ENCODE assay signal across 37 cellular contexts in the genomic region with DNA sequence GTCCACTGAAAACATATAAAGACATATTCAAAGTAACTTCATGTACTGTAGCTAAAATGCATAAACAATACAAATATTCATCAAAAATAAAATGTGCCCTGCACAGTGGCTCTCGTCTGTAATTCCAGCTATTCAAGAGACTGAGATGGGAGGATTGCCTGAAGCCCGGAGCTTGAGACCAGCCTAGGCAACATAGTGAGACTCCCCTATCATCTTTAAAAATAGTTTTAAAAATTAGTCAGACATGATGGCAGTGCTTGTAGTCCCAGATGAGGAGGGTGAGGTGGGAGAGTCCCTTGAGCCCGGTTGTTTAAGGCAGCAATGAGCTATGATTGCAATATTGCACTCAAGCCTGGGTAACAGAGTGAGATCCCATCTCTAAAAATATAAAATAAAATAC.
"Had no signal": no experiment of that assay in that cellular context is flagged by ENCODE, and none has a peak within 500 bp of the region (broad histone marks: within the 10 kb centered on the region; RNA-seq: fewer than 3 reads in every experiment).

No MANE protein-coding gene starts in this region.

- H3K27ac Mint-ChIP-seq: activated B cell treated with CpG ODN at 0.5 μM for 24 hours; activated CD4-positive, alpha-beta memory T cell treated with anti-CD3 and anti-CD28 coated beads for 36 hours; activated CD4-positive, alpha-beta T cell treated with anti-CD3 and anti-CD28 coated beads, Interleukin-2, amount 10 ng/mL, durations not matched to agents 24 days and 14 days; activated CD8-positive, alpha-beta memory T cell treated with anti-CD3 and anti-CD28 coated beads, Interleukin-2, amount 10 ng/mL, durations not matched to agents 7 days and 5 days; activated CD8-positive, alpha-beta T cell treated with anti-CD3 and anti-CD28 coated beads for 36 hours; activated naive CD4-positive, alpha-beta T cell treated with anti-CD3 and anti-CD28 coated beads for 36 hours; activated naive CD4-positive, alpha-beta T cell treated with anti-CD3 and anti-CD28 coated beads, Interleukin-2, amount 50 U/mL, for 72 hours; activated naive CD8-positive, alpha-beta T cell treated with anti-CD3 and anti-CD28 coated beads for 36 hours; activated T-cell treated with anti-CD3 and anti-CD28 coated beads, Interleukin-2, amount 50 U/mL, for 24 hours; activated T-cell treated with anti-CD3 and anti-CD28 coated beads, Interleukin-2, amount 50 U/mL, for 72 hours; activated T-helper 1 cell treated with anti-CD3 and anti-CD28 coated beads, Interleukin-12 subunit alpha, Interleukin-12 subunit beta, Interleukin-2, Interleukin-4 antibody, amounts not matched to agents 30 ng/mL and 10 ng/mL and 1 ng/mL, durations not matched to agents 14 hours and 24 hours and 36 hours; activated T-helper 17 cell treated with anti-CD3 and anti-CD28 coated beads, Interleukin-2, amount 50 U/mL, for 72 hours; T-helper 1 cell treated with Interleukin-12 subunit alpha and Interleukin-12 subunit beta and Interleukin-4 antibody, amounts not matched to agents 30 μg/mL and 1 μg/mL, for 36 hours; T-helper 2 cell treated with Interferon-gamma antibody and Interleukin-4, amounts not matched to agents 5 μg/mL and 100 μg/mL, for 36 hours had no signal

- H3K4me1 Mint-ChIP-seq: activated B cell treated with CpG ODN at 0.5 μM for 24 hours; activated CD4-positive, alpha-beta T cell treated with anti-CD3 and anti-CD28 coated beads, Interleukin-2, amount 10 ng/mL, durations not matched to agents 24 days and 14 days; activated CD8-positive, alpha-beta memory T cell treated with anti-CD3 and anti-CD28 coated beads, Interleukin-2, amount 10 ng/mL, durations not matched to agents 7 days and 5 days; activated naive CD8-positive, alpha-beta T cell treated with anti-CD3 and anti-CD28 coated beads for 36 hours; activated T-helper 17 cell treated with anti-CD3 and anti-CD28 coated beads, Interleukin-2, amount 50 U/mL, for 72 hours had no signal

- H3K27me3 ChIP-seq: adrenal gland, body of pancreas, brain microvascular endothelial cell, breast epithelium had no signal

- H3K27ac ChIP-seq: adrenal gland, body of pancreas, brain microvascular endothelial cell, breast epithelium, VCaP had no signal

- H3K4me3 ChIP-seq: adrenal gland, body of pancreas, breast epithelium had no signal

- H3K9me3 ChIP-seq: adrenal gland, body of pancreas had no signal

- H3K4me1 ChIP-seq: adrenal gland, body of pancreas, breast epithelium had no signal

- FAIRE-seq: astrocyte, TTC549 had no signal

- ATAC-seq: activated CD8-positive, alpha-beta memory T cell treated with anti-CD3 and anti-CD28 coated beads, Interleukin-2, amount 10 ng/mL, durations not matched to agents 7 days and 5 days; activated CD8-positive, alpha-beta T cell treated with anti-CD3 and anti-CD28 coated beads for 36 hours; activated naive CD4-positive, alpha-beta T cell treated with anti-CD3 and anti-CD28 coated beads, Interleukin-2, amount 50 U/mL, for 72 hours; activated T-cell treated with anti-CD3 and anti-CD28 coated beads, Interleukin-2, amount 50 U/mL, for 72 hours; activated T-helper 17 cell treated with anti-CD3 and anti-CD28 coated beads, Interleukin-2, amount 50 U/mL, for 72 hours; body of pancreas had no signal

- H3K9me3 Mint-ChIP-seq: activated CD4-positive, alpha-beta T cell treated with anti-CD3 and anti-CD28 coated beads, Interleukin-2, amount 10 ng/mL, durations not matched to agents 24 days and 14 days; activated naive CD8-positive, alpha-beta T cell treated with anti-CD3 and anti-CD28 coated beads for 36 hours; activated T-helper 1 cell treated with anti-CD3 and anti-CD28 coated beads, Interleukin-12 subunit alpha, Interleukin-12 subunit beta, Interleukin-2, Interleukin-4 antibody, amounts not matched to agents 30 ng/mL and 10 ng/mL and 1 ng/mL, durations not matched to agents 14 hours and 24 hours and 36 hours; T-helper 1 cell treated with Interleukin-12 subunit alpha and Interleukin-12 subunit beta and Interleukin-4 antibody, amounts not matched to agents 30 μg/mL and 1 μg/mL, for 36 hours; T-helper 2 cell treated with Interferon-gamma antibody and Interleukin-4, amounts not matched to agents 5 μg/mL and 100 μg/mL, for 36 hours had no signal

- H3K27me3 Mint-ChIP-seq: activated B cell treated with CpG ODN at 0.5 μM for 24 hours; activated CD4-positive, alpha-beta memory T cell treated with anti-CD3 and anti-CD28 coated beads for 36 hours; activated CD4-positive, alpha-beta T cell treated with anti-CD3 and anti-CD28 coated beads, Interleukin-2, amount 10 ng/mL, durations not matched to agents 24 days and 14 days; activated CD8-positive, alpha-beta memory T cell treated with anti-CD3 and anti-CD28 coated beads, Interleukin-2, amount 10 ng/mL, durations not matched to agents 7 days and 5 days; activated CD8-positive, alpha-beta T cell treated with anti-CD3 and anti-CD28 coated beads for 36 hours; activated naive CD8-positive, alpha-beta T cell treated with anti-CD3 and anti-CD28 coated beads for 36 hours; activated T-cell treated with anti-CD3 and anti-CD28 coated beads, Interleukin-2, amount 50 U/mL, for 24 hours; activated T-helper 17 cell treated with anti-CD3 and anti-CD28 coated beads, Interleukin-2, amount 50 U/mL, for 72 hours had no signal

- H3K36me3 ChIP-seq: adrenal gland, brain microvascular endothelial cell, breast epithelium had no signal

- DNase-seq: activated B cell treated with CpG ODN at 0.5 μM for 24 hours; activated CD4-positive, alpha-beta memory T cell treated with anti-CD3 and anti-CD28 coated beads for 36 hours; activated CD4-positive, alpha-beta T cell treated with anti-CD3 and anti-CD28 coated beads for 4 hours; activated CD4-positive, alpha-beta T cell treated with anti-CD3 and anti-CD28 coated beads, Interleukin-2, amount 10 ng/mL, durations not matched to agents 24 days and 14 days; activated CD4-positive, alpha-beta T cell treated with anti-CD3 and anti-CD28 coated beads, Interleukin-2, amount 50 U/mL, for 1 hour; activated CD4-positive, alpha-beta T cell treated with anti-CD3 and anti-CD28 coated beads, Interleukin-2, amount 50 U/mL, for 4 hours; activated CD4-positive, CD25-positive, alpha-beta regulatory T cell treated with anti-CD3 and anti-CD28 coated beads, Interleukin-2, amount 50 U/mL, for 72 hours; activated CD8-positive, alpha-beta memory T cell treated with anti-CD3 and anti-CD28 coated beads for 24 hours; activated CD8-positive, alpha-beta memory T cell treated with anti-CD3 and anti-CD28 coated beads, Interleukin-2, amount 10 ng/mL, durations not matched to agents 7 days and 5 days; activated CD8-positive, alpha-beta memory T cell treated with anti-CD3 and anti-CD28 coated beads, Interleukin-2, amount 50 U/mL, for 48 hours; activated CD8-positive, alpha-beta T cell treated with anti-CD3 and anti-CD28 coated beads for 36 hours; activated effector memory CD4-positive, alpha-beta T cell treated with anti-CD3 and anti-CD28 coated beads, Interleukin-2, amount 50 U/mL, for 16 hours; activated gamma-delta T cell treated with Interleukin-2 at 50 U/mL for 16 hours; activated naive CD4-positive, alpha-beta T cell; activated naive CD4-positive, alpha-beta T cell treated with anti-CD3 and anti-CD28 coated beads for 36 hours; activated naive CD4-positive, alpha-beta T cell treated with anti-CD3 and anti-CD28 coated beads, Interleukin-2, amount 50 U/mL, for 16 hours; activated naive CD8-positive, alpha-beta T cell treated with anti-CD3 and anti-CD28 coated beads for 36 hours; activated T-cell treated with anti-CD3 and anti-CD28 coated beads, Interleukin-2, amount 50 U/mL, for 24 hours; activated T-cell treated with anti-CD3 and anti-CD28 coated beads, Interleukin-2, amount 50 U/mL, for 72 hours; adrenal gland; amniotic stem cell; aorta; body of pancreas; brain microvascular endothelial cell; central memory CD4-positive, alpha-beta T cell; T-helper 1 cell; T-helper 2 cell; T-helper 9 cell had no signal

- H3K36me3 Mint-ChIP-seq: activated CD4-positive, alpha-beta memory T cell treated with anti-CD3 and anti-CD28 coated beads for 36 hours; activated CD8-positive, alpha-beta memory T cell treated with anti-CD3 and anti-CD28 coated beads, Interleukin-2, amount 10 ng/mL, durations not matched to agents 7 days and 5 days; activated naive CD4-positive, alpha-beta T cell treated with anti-CD3 and anti-CD28 coated beads, Interleukin-2, amount 50 U/mL, for 72 hours; activated naive CD8-positive, alpha-beta T cell treated with anti-CD3 and anti-CD28 coated beads for 36 hours had no signal

- H3K4me3 Mint-ChIP-seq: activated B cell treated with CpG ODN at 0.5 μM for 24 hours; activated CD4-positive, alpha-beta memory T cell treated with anti-CD3 and anti-CD28 coated beads for 36 hours; activated CD4-positive, alpha-beta T cell treated with anti-CD3 and anti-CD28 coated beads, Interleukin-2, amount 10 ng/mL, durations not matched to agents 24 days and 14 days; activated CD8-positive, alpha-beta memory T cell treated with anti-CD3 and anti-CD28 coated beads, Interleukin-2, amount 10 ng/mL, durations not matched to agents 7 days and 5 days; activated CD8-positive, alpha-beta T cell treated with anti-CD3 and anti-CD28 coated beads for 36 hours; activated naive CD4-positive, alpha-beta T cell treated with anti-CD3 and anti-CD28 coated beads for 36 hours; activated naive CD8-positive, alpha-beta T cell treated with anti-CD3 and anti-CD28 coated beads for 36 hours; activated T-cell treated with anti-CD3 and anti-CD28 coated beads, Interleukin-2, amount 50 U/mL, for 24 hours; activated T-cell treated with anti-CD3 and anti-CD28 coated beads, Interleukin-2, amount 50 U/mL, for 72 hours; activated T-helper 1 cell treated with anti-CD3 and anti-CD28 coated beads, Interleukin-12 subunit alpha, Interleukin-12 subunit beta, Interleukin-2, Interleukin-4 antibody, amounts not matched to agents 30 ng/mL and 10 ng/mL and 1 ng/mL, durations not matched to agents 14 hours and 24 hours and 36 hours; activated T-helper 17 cell treated with anti-CD3 and anti-CD28 coated beads, Interleukin-2, amount 50 U/mL, for 72 hours; T-helper 1 cell treated with Interleukin-12 subunit alpha and Interleukin-12 subunit beta and Interleukin-4 antibody, amounts not matched to agents 30 μg/mL and 1 μg/mL, for 36 hours; T-helper 2 cell treated with Interferon-gamma antibody and Interleukin-4, amounts not matched to agents 5 μg/mL and 100 μg/mL, for 36 hours had no signal
